Comparison of ENCODE assay signal across 20 cellular contexts in genomic region chrX:48927125-48927524, GRCh38.
"Had no signal": no experiment of that assay in that cellular context is flagged by ENCODE, and none has a peak within 500 bp of the region (broad histone marks: within the 10 kb centered on the region; RNA-seq: fewer than 3 reads in every experiment).

No MANE protein-coding gene starts in this region.

- H3K9me3 Mint-ChIP-seq: activated CD8-positive, alpha-beta T cell treated with anti-CD3 and anti-CD28 coated beads for 36 hours; activated naive CD4-positive, alpha-beta T cell treated with anti-CD3 and anti-CD28 coated beads for 36 hours; activated T-helper 17 cell treated with anti-CD3 and anti-CD28 coated beads, Interleukin-2, amount 50 U/mL, for 72 hours; naive thymus-derived CD4-positive, alpha-beta T cell; stimulated activated effector memory CD8-positive, alpha-beta T cell treated with anti-CD3 and anti-CD28 coated beads, Interleukin-12 subunit alpha, Interleukin-12 subunit beta, amount 100 ng/mL, for 72 hours had no signal

- H3K27me3 Mint-ChIP-seq: activated CD8-positive, alpha-beta T cell treated with anti-CD3 and anti-CD28 coated beads for 36 hours; activated T-helper 17 cell treated with anti-CD3 and anti-CD28 coated beads, Interleukin-2, amount 50 U/mL, for 72 hours; naive thymus-derived CD4-positive, alpha-beta T cell; progenitor cell of endocrine pancreas had no signal

- H3K4me3 ChIP-seq: adrenal gland, coronary artery, gastroesophageal sphincter, hepatocyte, thyroid gland, uterus had no signal

- H3K27ac Mint-ChIP-seq: activated CD8-positive, alpha-beta T cell treated with anti-CD3 and anti-CD28 coated beads for 36 hours; activated T-helper 17 cell treated with anti-CD3 and anti-CD28 coated beads, Interleukin-2, amount 50 U/mL, for 72 hours; progenitor cell of endocrine pancreas had no signal

- H3K4me1 ChIP-seq: adrenal gland, gastroesophageal sphincter, thyroid gland, uterus had no signal

- H3K9me3 ChIP-seq: adrenal gland, gastroesophageal sphincter, thyroid gland, uterus had no signal

- DNase-seq: activated CD4-positive, alpha-beta T cell treated with anti-CD3 and anti-CD28 coated beads for 4 hours; activated CD8-positive, alpha-beta T cell treated with anti-CD3 and anti-CD28 coated beads for 36 hours; activated naive CD4-positive, alpha-beta T cell treated with anti-CD3 and anti-CD28 coated beads for 36 hours; adrenal gland; caudate nucleus; effector CD8-positive, alpha-beta T cell; left colon; naive thymus-derived CD4-positive, alpha-beta T cell; occipital lobe; right cardiac atrium; small intestine; T-helper 2 cell; thyroid gland; uterus had no signal

- H3K27ac ChIP-seq: adrenal gland, coronary artery, gastroesophageal sphincter, hepatocyte, thyroid gland, uterus had no signal

- H3K36me3 ChIP-seq: uterus had no signal

- H3K4me3 Mint-ChIP-seq: activated CD8-positive, alpha-beta T cell treated with anti-CD3 and anti-CD28 coated beads for 36 hours; activated naive CD4-positive, alpha-beta T cell treated with anti-CD3 and anti-CD28 coated beads for 36 hours; activated T-helper 17 cell treated with anti-CD3 and anti-CD28 coated beads, Interleukin-2, amount 50 U/mL, for 72 hours; stimulated activated effector memory CD8-positive, alpha-beta T cell treated with anti-CD3 and anti-CD28 coated beads, Interleukin-12 subunit alpha, Interleukin-12 subunit beta, amount 100 ng/mL, for 72 hours had no signal

- ATAC-seq: activated CD8-positive, alpha-beta T cell treated with anti-CD3 and anti-CD28 coated beads for 36 hours; activated T-helper 17 cell treated with anti-CD3 and anti-CD28 coated beads, Interleukin-2, amount 50 U/mL, for 72 hours; gastroesophageal sphincter; left colon; naive thymus-derived CD4-positive, alpha-beta T cell; right cardiac atrium; stimulated activated effector memory CD8-positive, alpha-beta T cell treated with anti-CD3 and anti-CD28 coated beads, Interleukin-12 subunit alpha, Interleukin-12 subunit beta, amount 100 ng/mL, for 72 hours had no signal
